Comparison of ENCODE assay signal across 1 cellular context in genomic region chr2:47402805-47403691, GRCh38.
A peak's percentile ranks its signal among the peaks of the same experiment; 100 is the strongest.
TF ChIP-seq lines count a peak whose summit lies in the region.

MSH2 (plus strand) TSS chr2:47403156; CDS start chr2:47403192, 36 bp downstream.

TF ChIP-seq in HepG2, 621 proteins besides CTCF, POLR2A, EP300 and RAD21 (continued from another document and continues in another):
- TF ChIP-seq ZNF512 (CRISPR knock-in tag; IDR thresholded peaks at IDR 0.05) (0 out of 2 replicates have a peak, but pooled peaks have one; percentile 42), IKZF5 (CRISPR knock-in tag; IDR thresholded peaks at IDR 0.05) (peak; percentile 38), MBNL3 (CRISPR knock-in tag; conservative IDR thresholded peaks at IDR 0.05) (no peak), ZNF256 (CRISPR knock-in tag; conservative IDR thresholded peaks at IDR 0.05) (peak; percentile 90), MTA1 (CRISPR knock-in tag; IDR thresholded peaks at IDR 0.05; ENCODE audit: borderline replicate concordance) (peak; percentile 94), ZFP91 (CRISPR knock-in tag; IDR thresholded peaks at IDR 0.05; ENCODE audit: borderline replicate concordance) (peak; percentile 94), ZNF672 (CRISPR knock-in tag; IDR thresholded peaks at IDR 0.05) (no peak), JARID2 (CRISPR knock-in tag; IDR thresholded peaks at IDR 0.05; ENCODE audit: insufficient replicate concordance) (peak; percentile 82), PRPF4 (IDR thresholded peaks at IDR 0.05; ENCODE audit: low read depth, low read length, poor library complexity, severe bottlenecking) (no peak), PLRG1 (conservative IDR thresholded peaks at IDR 0.05) (no peak), REL (CRISPR knock-in tag; conservative IDR thresholded peaks at IDR 0.05) (no peak), ZNF740 (CRISPR knock-in tag; IDR thresholded peaks at IDR 0.05) (peak; percentile 66; the same call in 1 of the 2 replicates), TFAP4 (IDR thresholded peaks at IDR 0.05; ENCODE audit: borderline replicate concordance, low read depth) (peak; percentile 99), ZNF142 (CRISPR knock-in tag; IDR thresholded peaks at IDR 0.05) (peak; percentile 92), RNF2 (conservative IDR thresholded peaks at IDR 0.05; ENCODE audit: low read depth) (peak; percentile 98), ZKSCAN1 (IDR thresholded peaks at IDR 0.05; ENCODE audit: low read length) (no peak), ZNF207 (IDR thresholded peaks at IDR 0.05; ENCODE audit: borderline replicate concordance) (no peak), PBX3 (CRISPR knock-in tag; IDR thresholded peaks at IDR 0.05; ENCODE audit: borderline replicate concordance) (peak; percentile 75; the same call in 1 of the 2 replicates), ZSCAN21 (CRISPR knock-in tag; IDR thresholded peaks at IDR 0.05; ENCODE audit: borderline replicate concordance) (peak; percentile 76), NPAS2 (CRISPR knock-in tag; IDR thresholded peaks at IDR 0.05; ENCODE audit: borderline replicate concordance) (no peak), ZNF574 (CRISPR knock-in tag; IDR thresholded peaks at IDR 0.05) (peak; percentile 82), SATB2 (CRISPR knock-in tag; IDR thresholded peaks at IDR 0.05) (peak; percentile 95; the same call in 1 of the 2 replicates), SPEN (CRISPR knock-in tag; IDR thresholded peaks at IDR 0.05; ENCODE audit: low read depth) (peak; percentile 94), ZNF383 (CRISPR knock-in tag; IDR thresholded peaks at IDR 0.05; ENCODE audit: borderline replicate concordance) (peak; percentile 62; the same call in 1 of the 2 replicates), PRDM4 (CRISPR knock-in tag; IDR thresholded peaks at IDR 0.05; ENCODE audit: borderline replicate concordance) (peak; percentile 78; the same call in 1 of the 2 replicates), PCBP1 (IDR thresholded peaks at IDR 0.05; ENCODE audit: borderline replicate concordance, low read depth, low read length) (0 out of 2 replicates have a peak, but pooled peaks have one; percentile 61), ZFYVE20 (CRISPR knock-in tag; IDR thresholded peaks at IDR 0.05; ENCODE audit: borderline replicate concordance, low read depth) (no peak), NCOR1 (IDR thresholded peaks at IDR 0.05; ENCODE audit: borderline replicate concordance, low read length) (no peak; the same call in 1 of the 2 replicates), ZC3H13 (CRISPR knock-in tag; IDR thresholded peaks at IDR 0.05) (peak; percentile 95), BRD4 (CRISPR knock-in tag; IDR thresholded peaks at IDR 0.05) (peak; percentile 94)
